Comparison of ENCODE assay signal across 19 cellular contexts in the genomic region with DNA sequence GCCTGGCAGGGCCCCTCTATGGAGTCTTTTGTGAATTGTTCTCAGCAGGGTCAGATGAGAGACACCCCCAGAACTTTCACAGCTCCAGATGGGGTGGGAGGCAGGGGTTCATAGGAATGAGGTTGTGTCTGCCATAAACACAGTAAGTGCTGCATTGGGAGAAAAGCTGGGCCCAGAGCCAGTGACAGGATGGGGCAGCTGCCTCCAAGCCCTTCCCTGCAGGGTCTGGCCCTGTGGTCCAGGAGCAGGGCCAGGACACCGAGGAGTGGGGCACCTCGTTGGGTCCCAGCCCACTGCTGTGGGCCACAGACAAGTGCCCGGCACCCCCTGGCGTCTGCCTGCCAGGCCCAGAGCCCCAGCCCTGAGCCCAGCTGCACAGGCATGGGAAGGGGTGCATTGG. TPM values are rescaled to one million over a fixed set of nuclear protein-coding genes. Genes with fewer than 3 reads are reported as not detected.
DNase-seq lines count a peak whose midpoint lies in the region; ATAC-seq and TF ChIP-seq lines count a peak whose summit lies in the region.
"Had no signal": no experiment of that assay in that cellular context is flagged by ENCODE, and none has a peak within 500 bp of the region (broad histone marks: within the 10 kb centered on the region; RNA-seq: fewer than 3 reads in every experiment).

No MANE protein-coding gene starts in this region.

- H3K27me3 ChIP-seq in left ventricle myocardium inferior (ENCODE audit: low read depth) (no peaks in the 10 kb centered on the region), heart right ventricle (no peaks in the 10 kb centered on the region), layer of hippocampus (ENCODE audit: control insufficient read depth, insufficient read depth, low read length) (no peaks in the 10 kb centered on the region)
- H3K27me3 ChIP-seq: BE2C had no signal

- DNase-seq in left ventricle myocardium inferior (no peak), heart right ventricle (no peak), putamen (ENCODE audit: low spot score) (peak; percentile 74), cerebellar nuclear complex (lab: John Stamatoyannopoulos, UW) (no peak), NCI-H774 (lab: John Stamatoyannopoulos, UW) (no peak)
- DNase-seq: BE2C; CD8-positive, alpha-beta memory T cell; DMS 273 treated with DMSO at 0.1 percent for 48 hours; EL; GDM1; Kasumi-1; NCI-H1092 treated with DMSO at 0.1 percent for 48 hours; NCI-H1436 treated with DMSO at 0.1 percent for 48 hours; NCI-H187 treated with DMSO at 0.1 percent for 48 hours; NCI-H524; NCI-H748 treated with DMSO at 0.1 percent for 48 hours had no signal

- intact Hi-C loops in left ventricle myocardium inferior (cut with micrococcal nuclease) = no loop called here
- intact Hi-C loops in heart right ventricle (cut with DNase I) = no loop called here

- H3K27ac ChIP-seq in left ventricle myocardium inferior (replicated peaks) = peak overlapping the region; percentile 88
- peak overlapping the region in 1 of 10 donors; percentile 4 for H3K27ac ChIP-seq in heart right ventricle
- peak overlapping the region; percentile 80 for H3K27ac ChIP-seq in layer of hippocampus (ENCODE audit: low read depth, low read length)
- H3K27ac ChIP-seq: 22Rv1 had no signal

- H3K4me3 ChIP-seq in left ventricle myocardium inferior (no peak overlapping the region), heart right ventricle (no peak overlapping the region)

- ATAC-seq in heart right ventricle = no peak
- ATAC-seq in HG03097 (IDR thresholded peaks at IDR 0.05; ENCODE audit: low FRiP score, unreplicated experiment) = no peak

- H3K9me3 ChIP-seq in left ventricle myocardium inferior (replicated peaks) = no peaks in the 10 kb centered on the region
- no peaks in the 10 kb centered on the region for H3K9me3 ChIP-seq in heart right ventricle
- H3K9me3 ChIP-seq: BE2C had no signal

- peaks cover 47% of the 10 kb centered on the region for H3K4me1 ChIP-seq in left ventricle myocardium inferior
- peaks cover 24 to 52% (median 34%) of the 10 kb centered on the region in 9 donors for H3K4me1 ChIP-seq in heart right ventricle

- TF ChIP-seq CTCF in left ventricle myocardium inferior (IDR thresholded peaks at IDR 0.05; ENCODE audit: borderline replicate concordance) (no peak), heart right ventricle (IDR thresholded peaks at IDR 0.05) (no peak)

- H3K36me3 ChIP-seq in left ventricle myocardium inferior (peaks cover 53% of the 10 kb centered on the region), heart right ventricle (peaks cover 0 to 59% (median 19%) of the 10 kb centered on the region in 9 donors)

- WGBS in heart right ventricle, 2 donors = 91 to 96% methylated on average over 4 of the region's 4 CpGs

RNA-seq across cellular contexts. Expression of a gene that starts 13.3 kb away (rescaled TPM):
- 28.5 TPM for total RNA-seq in left ventricle myocardium inferior
- total RNA-seq in heart right ventricle = 10 to 100 TPM; 22.5 to 40.1 (median 27.7) TPM
- 10 to 100 TPM; 27.0 to 73.8 TPM for polyA plus RNA-seq in heart right ventricle

RNA-seq across cellular contexts. Expression of a gene that starts 21.4 kb away (rescaled TPM):
- total RNA-seq in left ventricle myocardium inferior = 218 TPM
- 100 to 1,000 TPM; 159 to 295 (median 195) TPM for total RNA-seq in heart right ventricle
- polyA plus RNA-seq in heart right ventricle = 100 to 1,000 TPM in 1 of 2 donors, 10 to 100 TPM in 1; 74.6 to 220 TPM

RNA-seq across cellular contexts. Expression of a gene that starts 50.3 kb away (rescaled TPM):
- total RNA-seq in left ventricle myocardium inferior (55.6 TPM), heart right ventricle (10 to 100 TPM; 43.3 to 69.6 (median 50.8) TPM)
- polyA plus RNA-seq in heart right ventricle = 100 to 1,000 TPM in 1 of 2 donors, 10 to 100 TPM in 1; 78.6 to 203 TPM
